ENCODE assay signal across 8 cellular contexts in the genomic region with DNA sequence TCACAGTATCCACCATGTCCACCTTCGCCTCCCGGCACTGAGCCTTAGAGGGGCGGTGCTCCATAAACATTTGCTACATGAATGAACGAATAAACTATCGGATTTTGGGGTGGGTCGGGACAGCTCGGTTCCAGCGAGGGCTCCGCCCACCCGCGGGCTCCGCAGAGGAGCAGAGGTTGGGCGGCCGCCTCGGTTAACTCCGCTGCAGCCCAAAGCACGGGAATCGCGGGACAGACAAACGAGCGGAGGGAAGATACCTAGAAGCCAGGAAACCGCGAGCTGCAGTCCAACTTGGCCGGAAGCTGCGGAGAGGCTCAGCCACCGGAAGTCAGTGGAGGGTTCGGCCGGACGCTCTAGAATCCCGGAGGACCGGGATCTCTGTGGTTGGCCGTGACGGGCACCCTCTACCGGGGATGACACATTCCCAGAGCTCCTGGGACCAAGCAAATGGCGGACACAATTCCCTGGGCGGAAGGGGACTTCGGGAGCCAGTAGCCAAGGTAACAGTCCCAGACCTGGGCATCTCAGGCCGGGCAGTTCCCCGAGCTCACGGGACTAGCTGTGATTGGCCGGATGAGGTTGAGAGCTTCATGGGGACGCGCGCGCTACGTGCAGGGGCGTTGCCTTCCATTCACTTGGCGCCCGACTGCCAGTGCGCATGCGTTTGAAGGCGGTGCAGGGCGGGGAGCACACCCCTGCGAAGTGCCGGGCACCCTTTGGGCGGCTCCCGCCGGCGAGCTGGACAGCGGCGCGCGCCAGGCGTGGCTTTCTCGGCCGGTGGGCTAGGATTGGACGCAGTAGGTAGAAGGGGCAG. TPM values are rescaled to one million over a fixed set of nuclear protein-coding genes. Genes with fewer than 3 reads are reported as not detected.
DNase-seq lines count a peak whose midpoint lies in the region; ATAC-seq and TF ChIP-seq lines count a peak whose summit lies in the region.

No MANE protein-coding gene starts in this region.

- H3K27ac ChIP-seq in epithelial cell of prostate: peak overlapping the region; percentile 95

- DNase-seq in DMS153 treated with DMSO at 0.1 percent for 48 hours (lab: John Stamatoyannopoulos, UW; ENCODE audit: unreplicated experiment) (peak; percentile 84), OCI-M2 (lab: John Stamatoyannopoulos, UW; ENCODE audit: unreplicated experiment) (peak; percentile 77), epithelial cell of prostate (ENCODE audit: low read depth, low spot score) (peak; percentile 95)
- DNase-seq in activated T-cell treated with anti-CD3 and anti-CD28 coated beads, Interleukin-2, amount 50 U/mL, for 1 hour: peak; percentile 90
- peak; percentile 91 to 95 for DNase-seq in stimulated activated CD8-positive, alpha-beta memory T cell treated with anti-CD3 and anti-CD28 coated beads, Interleukin-2, amount 100 ng/mL, for 48 hours (ENCODE audit: low read depth in 2 of 2)

- H3K9me3 ChIP-seq in mononuclear cell (ENCODE audit: low read depth, low read length): no peaks in the 10 kb centered on the region

- peaks cover 34% of the 10 kb centered on the region for H3K4me1 ChIP-seq in mononuclear cell (ENCODE audit: insufficient read depth, low read length)

- ATAC-seq in GM21619 (IDR thresholded peaks at IDR 0.05; ENCODE audit: unreplicated experiment): peak; percentile 90

- H3K27me3 ChIP-seq in mononuclear cell (ENCODE audit: insufficient read depth, low read length): no peaks in the 10 kb centered on the region

- peak overlapping the region; percentile 78 for H3K4me3 ChIP-seq in mononuclear cell (ENCODE audit: low read length)

- TF ChIP-seq EP300 in Ishikawa (IDR thresholded peaks at IDR 0.05; ENCODE audit: borderline replicate concordance): peak; percentile 39; the same call in 1 of the 2 replicates

- TF ChIP-seq RAD21 in Ishikawa (IDR thresholded peaks at IDR 0.05; ENCODE audit: low read depth): no peak

TF ChIP-seq in Ishikawa, 13 proteins besides CTCF, POLR2A, EP300 and RAD21:
- TF ChIP-seq EGR1 (IDR thresholded peaks at IDR 0.05) (0 out of 2 replicates have a peak, but pooled peaks have one; percentile 23), FOXM1 (IDR thresholded peaks at IDR 0.05; ENCODE audit: borderline replicate concordance, low read depth) (0 out of 2 replicates have a peak, but pooled peaks have one; percentile 50), CREB1 (IDR thresholded peaks at IDR 0.05; ENCODE audit: low read depth) (no peak), YY1 (IDR thresholded peaks at IDR 0.05; ENCODE audit: low read depth) (peak; percentile 85), ZBTB7A (IDR thresholded peaks at IDR 0.05; ENCODE audit: low read depth) (no peak), NFIC (IDR thresholded peaks at IDR 0.05) (no peak), TEAD4 (IDR thresholded peaks at IDR 0.05) (peak; percentile 30; the same call in 1 of the 2 replicates), CEBPB (IDR thresholded peaks at IDR 0.05) (no peak), TAF1 (IDR thresholded peaks at IDR 0.05; ENCODE audit: low read depth) (peak; percentile 86), TCF12 (IDR thresholded peaks at IDR 0.05; ENCODE audit: low read depth) (peak; percentile 44; the same call in 1 of the 2 replicates)
- TF ChIP-seq, protein P1, sequence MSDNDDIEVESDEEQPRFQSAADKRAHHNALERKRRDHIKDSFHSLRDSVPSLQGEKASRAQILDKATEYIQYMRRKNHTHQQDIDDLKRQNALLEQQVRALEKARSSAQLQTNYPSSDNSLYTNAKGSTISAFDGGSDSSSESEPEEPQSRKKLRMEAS (IDR thresholded peaks at IDR 0.05): peak; percentile 5; the same call in 1 of the 2 replicates
- TF ChIP-seq, protein P2, sequence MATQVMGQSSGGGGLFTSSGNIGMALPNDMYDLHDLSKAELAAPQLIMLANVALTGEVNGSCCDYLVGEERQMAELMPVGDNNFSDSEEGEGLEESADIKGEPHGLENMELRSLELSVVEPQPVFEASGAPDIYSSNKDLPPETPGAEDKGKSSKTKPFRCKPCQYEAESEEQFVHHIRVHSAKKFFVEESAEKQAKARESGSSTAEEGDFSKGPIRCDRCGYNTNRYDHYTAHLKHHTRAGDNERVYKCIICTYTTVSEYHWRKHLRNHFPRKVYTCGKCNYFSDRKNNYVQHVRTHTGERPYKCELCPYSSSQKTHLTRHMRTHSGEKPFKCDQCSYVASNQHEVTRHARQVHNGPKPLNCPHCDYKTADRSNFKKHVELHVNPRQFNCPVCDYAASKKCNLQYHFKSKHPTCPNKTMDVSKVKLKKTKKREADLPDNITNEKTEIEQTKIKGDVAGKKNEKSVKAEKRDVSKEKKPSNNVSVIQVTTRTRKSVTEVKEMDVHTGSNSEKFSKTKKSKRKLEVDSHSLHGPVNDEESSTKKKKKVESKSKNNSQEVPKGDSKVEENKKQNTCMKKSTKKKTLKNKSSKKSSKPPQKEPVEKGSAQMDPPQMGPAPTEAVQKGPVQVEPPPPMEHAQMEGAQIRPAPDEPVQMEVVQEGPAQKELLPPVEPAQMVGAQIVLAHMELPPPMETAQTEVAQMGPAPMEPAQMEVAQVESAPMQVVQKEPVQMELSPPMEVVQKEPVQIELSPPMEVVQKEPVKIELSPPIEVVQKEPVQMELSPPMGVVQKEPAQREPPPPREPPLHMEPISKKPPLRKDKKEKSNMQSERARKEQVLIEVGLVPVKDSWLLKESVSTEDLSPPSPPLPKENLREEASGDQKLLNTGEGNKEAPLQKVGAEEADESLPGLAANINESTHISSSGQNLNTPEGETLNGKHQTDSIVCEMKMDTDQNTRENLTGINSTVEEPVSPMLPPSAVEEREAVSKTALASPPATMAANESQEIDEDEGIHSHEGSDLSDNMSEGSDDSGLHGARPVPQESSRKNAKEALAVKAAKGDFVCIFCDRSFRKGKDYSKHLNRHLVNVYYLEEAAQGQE (IDR thresholded peaks at IDR 0.05; ENCODE audit: low read depth): peak; percentile 74
- TF ChIP-seq, protein P3, sequence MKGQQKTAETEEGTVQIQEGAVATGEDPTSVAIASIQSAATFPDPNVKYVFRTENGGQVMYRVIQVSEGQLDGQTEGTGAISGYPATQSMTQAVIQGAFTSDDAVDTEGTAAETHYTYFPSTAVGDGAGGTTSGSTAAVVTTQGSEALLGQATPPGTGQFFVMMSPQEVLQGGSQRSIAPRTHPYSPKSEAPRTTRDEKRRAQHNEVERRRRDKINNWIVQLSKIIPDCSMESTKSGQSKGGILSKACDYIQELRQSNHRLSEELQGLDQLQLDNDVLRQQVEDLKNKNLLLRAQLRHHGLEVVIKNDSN (IDR thresholded peaks at IDR 0.05): no peak
TF ChIP-seq in Ishikawa: peak in this region for 8.

RNA-seq across cellular contexts. Expression of a gene that starts 0.5 kb away (rescaled TPM):
- total RNA-seq in mononuclear cell: 16.0 TPM

RNA-seq across cellular contexts. Expression of a gene that starts 9.2 kb away (rescaled TPM):
- total RNA-seq in mononuclear cell: not detected

RNA-seq across cellular contexts. Expression of a gene that starts 15.3 kb away (rescaled TPM):
- total RNA-seq in mononuclear cell: 0.63 TPM

RNA-seq across cellular contexts. Expression of a gene that starts 33.2 kb away (rescaled TPM):
- 0.21 TPM for total RNA-seq in mononuclear cell

Comparison
In these comparisons a context has a peak if more than half of its experiments do, and no peak if none do; other contexts are left out.
1. Peak in every context shown above with its lines: DNase-seq, ATAC-seq, H3K4me3 ChIP-seq and H3K27ac ChIP-seq.